Comparison of ENCODE assay signal across 20 cellular contexts in genomic region chr2:37894047-37894446, GRCh38. TPM values are rescaled to one million over a fixed set of nuclear protein-coding genes. Genes with fewer than 3 reads are reported as not detected.
A peak's percentile ranks its signal among the peaks of the same experiment; 100 is the strongest.
DNase-seq lines count a peak whose midpoint lies in the region; ATAC-seq and TF ChIP-seq lines count a peak whose summit lies in the region.
"Had no signal": no experiment of that assay in that cellular context is flagged by ENCODE, and none has a peak within 500 bp of the region (broad histone marks: within the 10 kb centered on the region; RNA-seq: fewer than 3 reads in every experiment).

No MANE protein-coding gene starts in this region.

- H3K27me3 Mint-ChIP-seq in activated T-helper 17 cell treated with anti-CD3 and anti-CD28 coated beads, Interleukin-2, amount 50 U/mL, for 72 hours = peaks cover 3% of the 10 kb centered on the region
- H3K27me3 Mint-ChIP-seq: type B pancreatic cell had no signal

- H3K27ac Mint-ChIP-seq in activated T-helper 17 cell treated with anti-CD3 and anti-CD28 coated beads, Interleukin-2, amount 50 U/mL, for 72 hours = peak overlapping the region; percentile 16

- H3K9me3 ChIP-seq in osteoblast (ENCODE audit: low read depth, low read length) = no peaks in the 10 kb centered on the region
- H3K9me3 ChIP-seq: A549, stomach had no signal

- H3K4me1 ChIP-seq in osteoblast (ENCODE audit: insufficient read depth, low read length) = peaks cover 16% of the 10 kb centered on the region

- peaks cover 25% of the 10 kb centered on the region for H3K4me1 Mint-ChIP-seq in activated T-helper 17 cell treated with anti-CD3 and anti-CD28 coated beads, Interleukin-2, amount 50 U/mL, for 72 hours

- peak; percentile 78 for ATAC-seq in activated T-helper 17 cell treated with anti-CD3 and anti-CD28 coated beads, Interleukin-2, amount 50 U/mL, for 72 hours (replicated peaks)
- ATAC-seq in HG02981 (IDR thresholded peaks at IDR 0.05; ENCODE audit: unreplicated experiment) = no peak
- ATAC-seq: A549, esophagus mucosa had no signal

- no peaks in the 10 kb centered on the region for H3K27me3 ChIP-seq in osteoblast (ENCODE audit: insufficient read depth, low read length)
- H3K27me3 ChIP-seq: stomach had no signal

- no peak overlapping the region for H3K4me3 ChIP-seq in osteoblast (ENCODE audit: insufficient read depth, low read length)
- H3K4me3 ChIP-seq: A549, stomach had no signal

- DNase-seq in activated CD4-positive, alpha-beta T cell treated with anti-CD3 and anti-CD28 coated beads, Interleukin-2, amount 50 U/mL, for 48 hours = peak; percentile 36 to 62
- DNase-seq in activated CD4-positive, alpha-beta T cell treated with anti-CD3 and anti-CD28 coated beads, Interleukin-2, amount 50 U/mL, for 4 hours = no peak
- DNase-seq in CD1c-positive myeloid dendritic cell (ENCODE audit: extremely low spot score) (peak; percentile 33), osteoblast (ENCODE audit: insufficient read length, low spot score, missing footprints) (no peak), Kasumi-1 (lab: John Stamatoyannopoulos, UW) (no peak)
- no peak for DNase-seq in activated CD4-positive, CD25-positive, alpha-beta regulatory T cell treated with anti-CD3 and anti-CD28 coated beads, Interleukin-2, amount 50 U/mL, for 72 hours
- DNase-seq: central memory CD4-positive, alpha-beta T cell; effector CD4-positive, alpha-beta T cell; Karpas-422; NCI-H1092 treated with DMSO at 0.1 percent for 48 hours; NCI-H510A treated with DMSO at 0.1 percent for 48 hours; nucleus accumbens; retina; stomach had no signal

- peak overlapping the region; percentile 33 for H3K4me2 ChIP-seq in osteoblast (ENCODE audit: insufficient read depth, low read length)
- H3K4me2 ChIP-seq: A549 had no signal

- TF ChIP-seq CTCF in osteoblast (IDR thresholded peaks at IDR 0.05; ENCODE audit: extremely low read depth, low read depth, low read length) = no peak

- no peaks in the 10 kb centered on the region for H3K79me2 ChIP-seq in osteoblast (ENCODE audit: insufficient read depth, low read length)

- H3K9me3 Mint-ChIP-seq in activated T-helper 17 cell treated with anti-CD3 and anti-CD28 coated beads, Interleukin-2, amount 50 U/mL, for 72 hours = no peaks in the 10 kb centered on the region
- H3K9me3 Mint-ChIP-seq: type B pancreatic cell had no signal

- H2AFZ ChIP-seq in osteoblast (ENCODE audit: low read length) = no peak overlapping the region

- peak overlapping the region; percentile 6 for H3K4me3 Mint-ChIP-seq in activated T-helper 17 cell treated with anti-CD3 and anti-CD28 coated beads, Interleukin-2, amount 50 U/mL, for 72 hours
- H3K4me3 Mint-ChIP-seq: type B pancreatic cell had no signal

- H3K36me3 ChIP-seq in osteoblast (ENCODE audit: insufficient read depth, low read length) = no peaks in the 10 kb centered on the region
- H3K36me3 ChIP-seq: stomach had no signal

- H4K20me1 ChIP-seq in osteoblast (ENCODE audit: insufficient read depth, low read length) = no peaks in the 10 kb centered on the region

- H3K27ac ChIP-seq in osteoblast (ENCODE audit: low read depth, low read length) = no peak overlapping the region
- H3K27ac ChIP-seq: A549, C4-2B, stomach had no signal

- no peaks in the 10 kb centered on the region for H3K36me3 Mint-ChIP-seq in activated T-helper 17 cell treated with anti-CD3 and anti-CD28 coated beads, Interleukin-2, amount 50 U/mL, for 72 hours (ENCODE audit: low read depth)
- H3K36me3 Mint-ChIP-seq: type B pancreatic cell had no signal

RNA-seq across cellular contexts. Expression of gene RMDN2, which starts 31.0 kb away (rescaled TPM):
- total RNA-seq in activated T-helper 17 cell treated with anti-CD3 and anti-CD28 coated beads, Interleukin-2, amount 50 U/mL, for 72 hours = 1 to 10 TPM; 1.4 to 2.0 TPM
- 11.9 and 20.0 TPM in 2 replicates for total RNA-seq in osteoblast

Comparison
In these comparisons a context has a peak if more than half of its experiments do, and no peak if none do; other contexts are left out.
1. DNase-seq: peak in activated CD4-positive, alpha-beta T cell treated with anti-CD3 and anti-CD28 coated beads, Interleukin-2, amount 50 U/mL, for 48 hours (2 of 2) and CD1c-positive myeloid dendritic cell (single experiment); none in activated CD4-positive, alpha-beta T cell treated with anti-CD3 and anti-CD28 coated beads, Interleukin-2, amount 50 U/mL, for 4 hours (0 of 2), osteoblast (single experiment), Kasumi-1 (0 of 2) and activated CD4-positive, CD25-positive, alpha-beta regulatory T cell treated with anti-CD3 and anti-CD28 coated beads, Interleukin-2, amount 50 U/mL, for 72 hours (single experiment).